In the genomic region with DNA sequence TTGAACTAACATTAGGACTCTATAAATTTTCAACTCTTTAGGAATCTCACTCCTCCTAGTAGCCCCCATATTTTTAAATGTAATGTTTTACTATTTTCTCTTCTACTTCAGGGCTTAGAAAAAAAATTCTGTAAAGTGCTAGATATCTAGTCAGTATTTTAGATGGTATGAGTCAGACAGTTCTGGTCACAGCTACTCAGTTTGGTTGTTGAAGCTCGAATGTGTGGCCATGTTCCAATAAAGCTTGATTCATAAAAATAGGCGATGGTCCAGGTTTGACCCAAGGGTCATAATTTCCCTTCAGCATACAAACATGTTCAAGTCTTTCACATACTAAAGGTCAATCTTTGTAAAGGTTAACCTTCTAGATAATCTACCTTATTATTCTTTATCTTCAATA, we compare ENCODE assay signal across 18 cellular contexts.
DNase-seq lines count a peak whose midpoint lies in the region; ATAC-seq and TF ChIP-seq lines count a peak whose summit lies in the region.
"Had no signal": no experiment of that assay in that cellular context is flagged by ENCODE, and none has a peak within 500 bp of the region (broad histone marks: within the 10 kb centered on the region; RNA-seq: fewer than 3 reads in every experiment).

No MANE protein-coding gene starts in this region.

- no peak for TF ChIP-seq POLR2A in adrenal gland (IDR thresholded peaks at IDR 0.05)

- no peak for ATAC-seq in GM18502 (IDR thresholded peaks at IDR 0.05; ENCODE audit: poor library complexity, unreplicated experiment)
- ATAC-seq: HepG2 had no signal

- H3K9me3 ChIP-seq in adrenal gland (replicated peaks in 1 of 3) = no peaks in the 10 kb centered on the region

- peak; percentile 15 for DNase-seq in Daoy (ENCODE audit: low read depth)
- DNase-seq in NCI-H446 treated with DMSO at 0.1 percent for 48 hours (lab: John Stamatoyannopoulos, UW) = peak; percentile 29
- peak; percentile 7 for DNase-seq in astrocyte of the hippocampus (ENCODE audit: low read depth, low spot score)
- peak; percentile 25 for DNase-seq in glomerular visceral epithelial cell (ENCODE audit: extremely low spot score)
- DNase-seq in adrenal gland = no peak
- no peak for DNase-seq in iPS-NIHi7 (ENCODE audit: extremely low spot score)
- DNase-seq in NCI-H2081 treated with DMSO at 0.1 percent for 48 hours (lab: John Stamatoyannopoulos, UW) = no peak
- DNase-seq: C1 segment of cervical spinal cord; DMS 273 treated with DMSO at 0.1 percent for 48 hours; H7; NCI-H1417 treated with DMSO at 0.1 percent for 48 hours; NCI-H2029 treated with DMSO at 0.1 percent for 48 hours; NCI-H2227 treated with DMSO at 0.1 percent for 48 hours; NCI-H526 treated with DMSO at 0.1 percent for 48 hours; NK-92 treated with Interleukin-12 subunit alpha and Interleukin-12 subunit beta, amount 100 ng/mL, for 24 hours had no signal

- TF ChIP-seq CTCF in adrenal gland (IDR thresholded peaks at IDR 0.05) = no peak

- intact Hi-C loops in adrenal gland (cut with DNase I) = no loop called here

- H3K27me3 ChIP-seq in adrenal gland = no peaks in the 10 kb centered on the region

- H3K4me3 ChIP-seq in adrenal gland = no peak overlapping the region
- H3K4me3 ChIP-seq: SK-N-MC had no signal

- H3K36me3 ChIP-seq in adrenal gland (replicated peaks in 1 of 2) = no peaks in the 10 kb centered on the region

- H3K27ac ChIP-seq in adrenal gland = no peak overlapping the region
- H3K27ac ChIP-seq: SK-N-MC had no signal

- no peaks in the 10 kb centered on the region for H3K4me1 ChIP-seq in adrenal gland (replicated peaks in 1 of 2)

- 32 to 35% (median 34%) methylated on average over 2 of the region's 2 CpGs for WGBS in adrenal gland, 4 donors

Comparison
In these comparisons a context has a peak if more than half of its experiments do, and no peak if none do; other contexts are left out.
1. DNase-seq: peak in Daoy (single experiment), NCI-H446 treated with DMSO at 0.1 percent for 48 hours (single experiment), astrocyte of the hippocampus (single experiment) and glomerular visceral epithelial cell (single experiment); none in adrenal gland (0 of 7), iPS-NIHi7 (single experiment) and NCI-H2081 treated with DMSO at 0.1 percent for 48 hours (single experiment).